17 cellular contexts compared by ENCODE assay signal in genomic region chr2:128799736-128800135, GRCh38.
"Had no signal": no experiment of that assay in that cellular context is flagged by ENCODE, and none has a peak within 500 bp of the region (broad histone marks: within the 10 kb centered on the region; RNA-seq: fewer than 3 reads in every experiment).

No MANE protein-coding gene starts in this region.

- H3K4me1 ChIP-seq: ascending aorta, parathyroid adenoma, sigmoid colon, testis had no signal

- H3K27ac ChIP-seq: ascending aorta, brain microvascular endothelial cell, esophagus muscularis mucosa, parathyroid adenoma, sigmoid colon, testis had no signal

- H3K79me2 ChIP-seq: parathyroid adenoma had no signal

- DNase-seq: activated CD4-positive, alpha-beta T cell treated with anti-CD3 and anti-CD28 coated beads, Interleukin-2, amount 50 U/mL, for 4 hours; activated T-cell treated with anti-CD3 and anti-CD28 coated beads for 4 hours; brain microvascular endothelial cell; hypothalamus; mesenchymal stem cell; sigmoid colon; stimulated activated CD4-positive, alpha-beta T cell treated with anti-CD3 and anti-CD28 coated beads, Interleukin-2, amount 100 ng/mL, for 48 hours; stimulated activated CD8-positive, alpha-beta memory T cell treated with anti-CD3 and anti-CD28 coated beads, Interleukin-4, amount 100 ng/mL, for 48 hours; stimulated activated naive B cell treated with anti-CD40 and anti-IgM and Interleukin-4, amounts not matched to agents 10 μg/mL and 1 μg/mL and 100 μg/mL, for 72 hours; T1000; testis; trophoblast cell had no signal

- H3K36me3 ChIP-seq: ascending aorta, brain microvascular endothelial cell, esophagus muscularis mucosa, sigmoid colon had no signal

- H3K9me3 ChIP-seq: ascending aorta, esophagus muscularis mucosa, sigmoid colon, testis had no signal

- H2AFZ ChIP-seq: parathyroid adenoma had no signal

- H3K4me3 ChIP-seq: ascending aorta, esophagus muscularis mucosa, sigmoid colon, testis had no signal

- ATAC-seq: activated naive CD4-positive, alpha-beta T cell treated with anti-CD3 and anti-CD28 coated beads, Interleukin-2, amount 50 U/mL, for 72 hours; stimulated activated naive B cell treated with anti-CD40 and anti-IgM and Interleukin-4, amounts not matched to agents 10 μg/mL and 1 μg/mL and 100 μg/mL, for 72 hours; WTC11 had no signal

- H3K9ac ChIP-seq: parathyroid adenoma had no signal

- H3K27me3 ChIP-seq: ascending aorta, brain microvascular endothelial cell, esophagus muscularis mucosa, sigmoid colon, testis had no signal
